In genomic region chr14:22418631-22419030, GRCh38 we compare ENCODE assay signal across 14 cellular contexts.
DNase-seq lines count a peak whose midpoint lies in the region; ATAC-seq, FAIRE-seq and TF ChIP-seq lines count a peak whose summit lies in the region.
"Had no signal": no experiment of that assay in that cellular context is flagged by ENCODE, and none has a peak within 500 bp of the region (broad histone marks: within the 10 kb centered on the region; RNA-seq: fewer than 3 reads in every experiment).

No MANE protein-coding gene starts in this region.

- H3K27me3 ChIP-seq in GM23338 (ENCODE audit: insufficient read depth) = no peaks in the 10 kb centered on the region
- H3K27me3 ChIP-seq in Caco-2 (replicated peaks; ENCODE audit: control insufficient read depth, insufficient read depth, low read length) = no peaks in the 10 kb centered on the region
- H3K27me3 ChIP-seq: esophagus muscularis mucosa had no signal

- POLR2A ChIA-PET in Caco-2 (lab: Charles Lee) = no interaction called here

- no peaks in the 10 kb centered on the region for H4K20me1 ChIP-seq in GM23338 (replicated peaks; ENCODE audit: insufficient read depth)

- no peak overlapping the region for H3K4me3 Mint-ChIP-seq in GM23338
- H3K4me3 Mint-ChIP-seq in nephron = no peak overlapping the region
- H3K4me3 Mint-ChIP-seq in Caco-2 (ENCODE audit: unreplicated experiment) = no peak overlapping the region
- H3K4me3 Mint-ChIP-seq: activated naive CD4-positive, alpha-beta T cell treated with anti-CD3 and anti-CD28 coated beads, Interleukin-2, amount 10 ng/mL, durations not matched to agents 7 days and 5 days; CD8-positive, alpha-beta T cell had no signal

- H3F3A ChIP-seq in GM23338 (replicated peaks; ENCODE audit: low read depth) = no peaks in the 10 kb centered on the region

- ATAC-seq in GM23338 = no peak
- ATAC-seq: CD8-positive, alpha-beta T cell; right cardiac atrium had no signal

- H3K36me3 Mint-ChIP-seq in GM23338 (ENCODE audit: low read depth) = no peaks in the 10 kb centered on the region
- no peaks in the 10 kb centered on the region for H3K36me3 Mint-ChIP-seq in nephron (ENCODE audit: low read depth)
- H3K36me3 Mint-ChIP-seq in Caco-2 (ENCODE audit: insufficient read depth, unreplicated experiment) = no peaks in the 10 kb centered on the region
- H3K36me3 Mint-ChIP-seq: activated naive CD4-positive, alpha-beta T cell treated with anti-CD3 and anti-CD28 coated beads, Interleukin-2, amount 10 ng/mL, durations not matched to agents 7 days and 5 days; CD8-positive, alpha-beta T cell had no signal

- DNase-seq in GM18507 (ENCODE audit: extremely low spot score, insufficient read length, low read depth) = peak; percentile 9
- no peak for DNase-seq in GM23338 (ENCODE audit: low spot score)
- peak; percentile 61 for DNase-seq in OCI-M1 (lab: John Stamatoyannopoulos, UW)
- DNase-seq in NOMO-1 treated with DMSO at 0.1 percent for 48 hours (lab: John Stamatoyannopoulos, UW; ENCODE audit: unreplicated experiment) = no peak
- DNase-seq in Caco-2 = no peak
- no peak for DNase-seq in NCI-H82 treated with DMSO at 0.1 percent for 48 hours (lab: John Stamatoyannopoulos, UW; ENCODE audit: unreplicated experiment)
- no peak for DNase-seq in NCI-H524 (lab: John Stamatoyannopoulos, UW)
- DNase-seq: activated CD8-positive, alpha-beta memory T cell treated with anti-CD3 and anti-CD28 coated beads for 24 hours; activated naive CD4-positive, alpha-beta T cell treated with anti-CD3 and anti-CD28 coated beads, Interleukin-2, amount 10 ng/mL, durations not matched to agents 7 days and 5 days; CD8-positive, alpha-beta T cell; NCI-H2081 treated with DMSO at 0.1 percent for 48 hours; right cardiac atrium had no signal

- peak overlapping the region; percentile 30; the same call in 1 of the 2 replicates for H3K4me2 ChIP-seq in GM23338

- H3K9me3 Mint-ChIP-seq in GM23338 (peaks cover 3% of the 10 kb centered on the region; the same call in 1 of the 3 replicates), nephron (peaks cover 3% of the 10 kb centered on the region), Caco-2 (ENCODE audit: unreplicated experiment) (peaks cover 8% of the 10 kb centered on the region)
- H3K9me3 Mint-ChIP-seq: activated naive CD4-positive, alpha-beta T cell treated with anti-CD3 and anti-CD28 coated beads, Interleukin-2, amount 10 ng/mL, durations not matched to agents 7 days and 5 days; CD8-positive, alpha-beta T cell had no signal

- H3K36me3 ChIP-seq in GM23338 (ENCODE audit: insufficient read depth) (no peaks in the 10 kb centered on the region), Caco-2 (ENCODE audit: control insufficient read depth, insufficient read depth, low read length) (no peaks in the 10 kb centered on the region)
- H3K36me3 ChIP-seq: esophagus muscularis mucosa had no signal

- H3K4me3 ChIP-seq in GM23338 (no peak overlapping the region), Caco-2 (ENCODE audit: low read depth, low read length) (no peak overlapping the region)
- H3K4me3 ChIP-seq: esophagus muscularis mucosa had no signal

- intact Hi-C loops in Caco-2 (cut with micrococcal nuclease; ENCODE audit: unreplicated experiment) = no loop called here

- H3K9me3 ChIP-seq in Caco-2 = no peaks in the 10 kb centered on the region
- H3K9me3 ChIP-seq: esophagus muscularis mucosa had no signal

- H3K4me1 ChIP-seq in GM23338 (ENCODE audit: insufficient read depth) (peaks cover 6% of the 10 kb centered on the region), Caco-2 (no peaks in the 10 kb centered on the region)
- H3K4me1 ChIP-seq: esophagus muscularis mucosa had no signal

- H2AFZ ChIP-seq in GM23338 = peak overlapping the region; percentile 15; the same call in 1 of the 2 replicates

- H3K27ac Mint-ChIP-seq in GM23338 (no peak overlapping the region), nephron (peak overlapping the region in 2 of 3 experiments; percentile 9 to 59), Caco-2 (ENCODE audit: unreplicated experiment) (no peak overlapping the region)
- H3K27ac Mint-ChIP-seq: activated naive CD4-positive, alpha-beta T cell treated with anti-CD3 and anti-CD28 coated beads, Interleukin-2, amount 10 ng/mL, durations not matched to agents 7 days and 5 days; CD8-positive, alpha-beta T cell had no signal

- no peaks in the 10 kb centered on the region for H3K9me2 ChIP-seq in GM23338 (ENCODE audit: insufficient read depth)

- no peak overlapping the region for H3K27ac ChIP-seq in GM23338 (ENCODE audit: low read depth)
- H3K27ac ChIP-seq: esophagus muscularis mucosa had no signal

- CTCF ChIA-PET in Caco-2 (lab: Charles Lee) = no interaction called here

- FAIRE-seq in GM18507 (lab: Jason Lieb, UNC) = peak; percentile 79

- H3K4me1 Mint-ChIP-seq in GM23338 = peaks cover 22% of the 10 kb centered on the region
- peaks cover 44% of the 10 kb centered on the region for H3K4me1 Mint-ChIP-seq in nephron
- H3K4me1 Mint-ChIP-seq in Caco-2 (ENCODE audit: low read depth, unreplicated experiment) = peaks cover 6% of the 10 kb centered on the region
- H3K4me1 Mint-ChIP-seq: activated naive CD4-positive, alpha-beta T cell treated with anti-CD3 and anti-CD28 coated beads, Interleukin-2, amount 10 ng/mL, durations not matched to agents 7 days and 5 days had no signal

- no peak for TF ChIP-seq CTCF in GM23338 (conservative IDR thresholded peaks at IDR 0.05; ENCODE audit: low read depth in 2 of 2)
- no peak for TF ChIP-seq CTCF in nephron (IDR thresholded peaks at IDR 0.05; ENCODE audit: unreplicated experiment in 3 of 3)
- no peak for TF ChIP-seq CTCF in Caco-2 (IDR thresholded peaks at IDR 0.05; ENCODE audit: insufficient read depth in 1 of 2, low read depth in 1 of 2, low read length in 1 of 2, severe bottlenecking in 1 of 2, unreplicated experiment in 1 of 2)

- H3K27me3 Mint-ChIP-seq in GM23338 (ENCODE audit: insufficient read depth, low read depth, poor library complexity) (no peaks in the 10 kb centered on the region), nephron (ENCODE audit: low read depth) (peaks cover 3% of the 10 kb centered on the region), Caco-2 (ENCODE audit: insufficient read depth, unreplicated experiment) (no peaks in the 10 kb centered on the region)
- H3K27me3 Mint-ChIP-seq: activated naive CD4-positive, alpha-beta T cell treated with anti-CD3 and anti-CD28 coated beads, Interleukin-2, amount 10 ng/mL, durations not matched to agents 7 days and 5 days had no signal

- no TSS peak for BruUV-seq in Caco-2 (replicated peaks; lab: Mats Ljungman, UMichigan)

- H3K79me2 ChIP-seq in GM23338 (replicated peaks; ENCODE audit: insufficient read depth) = no peaks in the 10 kb centered on the region

TF ChIP-seq in GM23338, 12 proteins besides CTCF, POLR2A, EP300 and RAD21:
- TF ChIP-seq EZH2 (IDR thresholded peaks at IDR 0.05; ENCODE audit: low read depth, unreplicated experiment) = no peak
TF ChIP-seq in GM23338: peak in this region for 0.

Comparison
In these comparisons a context has a peak if more than half of its experiments do, and no peak if none do; other contexts are left out.
1. DNase-seq: peak in GM18507 (single experiment) and OCI-M1 (single experiment); none in GM23338 (single experiment), NOMO-1 treated with DMSO at 0.1 percent for 48 hours (single experiment), Caco-2 (0 of 2), NCI-H82 treated with DMSO at 0.1 percent for 48 hours (single experiment) and NCI-H524 (0 of 2).
2. H3K27ac Mint-ChIP-seq: peak in nephron (2 of 3); none in GM23338 (single experiment) and Caco-2 (single experiment).